Comparison of ENCODE assay signal across 8 cellular contexts in the genomic region with DNA sequence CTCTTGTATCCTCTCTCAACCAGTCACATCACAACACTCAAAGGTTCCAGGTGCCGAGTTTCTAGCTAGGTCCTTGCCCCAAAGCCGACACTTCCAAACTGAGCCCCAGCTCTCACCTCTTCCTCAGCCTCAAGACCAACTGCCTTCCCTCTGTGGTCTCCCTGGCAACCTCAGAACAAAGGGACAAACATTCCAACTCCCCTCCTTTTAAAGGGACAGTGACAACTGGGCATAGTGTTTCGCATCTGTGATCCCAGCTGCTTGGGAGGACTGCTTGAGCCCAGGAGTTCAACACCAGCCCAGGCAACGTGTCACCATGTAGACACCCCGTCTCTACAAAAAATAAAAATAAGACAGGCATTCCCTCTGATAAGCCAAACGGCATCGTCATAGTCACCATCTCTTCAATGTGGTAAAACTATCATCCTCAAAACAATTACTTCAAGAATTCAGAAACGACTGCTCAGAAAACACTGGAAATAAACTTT. TPM values are rescaled to one million over a fixed set of nuclear protein-coding genes. Genes with fewer than 3 reads are reported as not detected.
DNase-seq lines count a peak whose midpoint lies in the region; ATAC-seq, FAIRE-seq and TF ChIP-seq lines count a peak whose summit lies in the region.

No MANE protein-coding gene starts in this region.

- no TSS peak for BruUV-seq in K562 (replicated peaks; lab: Mats Ljungman, UMichigan)

- H3K4me1 ChIP-seq in Loucy (ENCODE audit: insufficient read depth, low read length, poor library complexity, severe bottlenecking): peaks cover 43% of the 10 kb centered on the region
- H3K4me1 ChIP-seq in K562 (replicated peaks in 1 of 2; ENCODE audit: control insufficient read depth in 2 of 2, insufficient read depth in 2 of 2, low read length in 2 of 2): peaks cover 12 to 26% of the 10 kb centered on the region in 2 experiments; a peak in 4 of 5 replicates
- 0 out of 2 replicates have a peak, but pooled peaks cover 3% of the 10 kb centered on the region for H3K4me1 ChIP-seq in MM.1S (ENCODE audit: low read length)
- H3K4me1 ChIP-seq in tibial nerve: peaks cover 0 to 84% (median 40%) of the 10 kb centered on the region in 4 donors

- no peak for TF ChIP-seq RAD21 in K562 (CRISPR knock-in tag; conservative IDR thresholded peaks at IDR 0.05 in 1 of 2, IDR thresholded peaks at IDR 0.05 in 1 of 2)

- H3K36me3 ChIP-seq in Loucy (ENCODE audit: insufficient read depth, low read length) (peaks cover 36% of the 10 kb centered on the region; the same call in 1 of the 2 replicates), K562 (ENCODE audit: control insufficient read depth, insufficient read depth, low read length) (peaks cover 51% of the 10 kb centered on the region), MM.1S (replicated peaks; ENCODE audit: insufficient read depth, low read length) (peaks cover 17% of the 10 kb centered on the region), tibial nerve (peaks cover 7 to 36% (median 19%) of the 10 kb centered on the region in 3 donors)

- peaks cover 12% of the 10 kb centered on the region for H3K9me1 ChIP-seq in K562 (ENCODE audit: control insufficient read depth, insufficient read depth, low read length)

- H3K4me3 Mint-ChIP-seq in CD4-positive, alpha-beta T cell: peak overlapping the region; percentile 72

- H3K9me3 ChIP-seq in CD4-positive, alpha-beta T cell (ENCODE audit: control insufficient read depth, low read length): no peaks in the 10 kb centered on the region
- no peaks in the 10 kb centered on the region for H3K9me3 ChIP-seq in Loucy (ENCODE audit: insufficient read depth, low read depth, low read length)
- H3K9me3 ChIP-seq in K562 (replicated peaks; ENCODE audit: control insufficient read depth, insufficient read depth, low read depth, low read length): no peaks in the 10 kb centered on the region
- no peaks in the 10 kb centered on the region for H3K9me3 ChIP-seq in MM.1S (replicated peaks; ENCODE audit: insufficient read depth, low read length)
- H3K9me3 ChIP-seq in tibial nerve: no peaks in the 10 kb centered on the region

- H3K4me1 Mint-ChIP-seq in CD4-positive, alpha-beta T cell (ENCODE audit: low read depth): peaks cover 88% of the 10 kb centered on the region

- H4K20me1 ChIP-seq in Loucy (ENCODE audit: insufficient read depth, low read length, poor library complexity, severe bottlenecking) (peaks cover 98% of the 10 kb centered on the region), K562 (replicated peaks; ENCODE audit: control insufficient read depth, insufficient read depth, low read length) (peaks cover 54% of the 10 kb centered on the region), MM.1S (ENCODE audit: insufficient read depth, low read length) (peaks cover 71% of the 10 kb centered on the region)

- intact Hi-C loops in CD4-positive, alpha-beta T cell (cut with DNase I, micrococcal nuclease): no loop called here
- intact Hi-C loops in K562 (cut with micrococcal nuclease): no loop called here

- peak; percentile 77 for FAIRE-seq in K562 (lab: Jason Lieb, UNC)

- TF ChIP-seq EP300 in K562 (IDR thresholded peaks at IDR 0.05; ENCODE audit: low read length) (no peak), tibial nerve (IDR thresholded peaks at IDR 0.05) (no peak)

- H3K27me3 Mint-ChIP-seq in CD4-positive, alpha-beta T cell: no peaks in the 10 kb centered on the region

- CTCF ChIA-PET in CD4-positive, alpha-beta T cell (lab: Charles Lee): interaction anchor here (1.5 to 3.0 kb wide), 3 partner anchors 7 to 89 kb away, joined by 3 to 15 read pairs (median 15); no protein-coding TSS in a partner anchor
- CTCF ChIA-PET in K562 (lab: Yijun Ruan, JAX; ENCODE audit: low intra/inter-chr PET ratio): no interaction called here

- no peak overlapping the region for H2AFZ ChIP-seq in Loucy (ENCODE audit: low read length)
- H2AFZ ChIP-seq in K562 (ENCODE audit: low read depth, low read length): no peak overlapping the region
- no peak overlapping the region for H2AFZ ChIP-seq in MM.1S (ENCODE audit: low read length)

- WGBS in K562 (ENCODE audit: insufficient coverage, low coverage, missing lambda C conversion rate): 44% methylated on average over 8 of the region's 8 CpGs
- whole genome bisulfite sequencing in tibial nerve, 2 donors: 27 to 32% methylated on average over 8 of the region's 8 CpGs

- TF ChIP-seq POLR2A in K562 (conservative IDR thresholded peaks at IDR 0.05) (no peak), tibial nerve (IDR thresholded peaks at IDR 0.05) (no peak)

- in situ Hi-C loops in K562 (cut with MboI): no loop called here

- H3K27ac ChIP-seq in CD4-positive, alpha-beta T cell (ENCODE audit: low read depth, low read length): no peak overlapping the region
- H3K27ac ChIP-seq in K562 (ENCODE audit: extremely low read depth, low read depth, low read length) (peak overlapping the region; percentile 55; the same call in 2 of the 3 replicates), MM.1S (ENCODE audit: low read length) (no peak overlapping the region), tibial nerve (peak overlapping the region in 2 of 4 donors; percentile 32 to 52)

- no peaks in the 10 kb centered on the region for H3K9me2 ChIP-seq in Loucy (replicated peaks; ENCODE audit: low read depth, low read length)
- H3K9me2 ChIP-seq in MM.1S (replicated peaks; ENCODE audit: insufficient read depth, low read length): no peaks in the 10 kb centered on the region

- H3K27ac Mint-ChIP-seq in CD4-positive, alpha-beta T cell: peak overlapping the region; percentile 80

- H3F3A ChIP-seq in Loucy (ENCODE audit: low read depth) (no peaks in the 10 kb centered on the region), MM.1S (ENCODE audit: insufficient read depth, low read length) (no peaks in the 10 kb centered on the region; the same call in 1 of the 2 replicates)

- TF ChIP-seq CTCF in CD4-positive, alpha-beta T cell (IDR thresholded peaks at IDR 0.05): no peak
- no peak for TF ChIP-seq CTCF in Loucy (conservative IDR thresholded peaks at IDR 0.05; ENCODE audit: low read length)
- TF ChIP-seq CTCF in K562 (IDR thresholded peaks at IDR 0.05 in 2 of 3, conservative IDR thresholded peaks at IDR 0.05 in 1 of 3; ENCODE audit: insufficient read depth in 2 of 3, low read depth in 1 of 3, low read length in 3 of 3): no peak
- no peak for TF ChIP-seq CTCF in MM.1S (IDR thresholded peaks at IDR 0.05; ENCODE audit: low read length)
- TF ChIP-seq CTCF in tibial nerve (IDR thresholded peaks at IDR 0.05): no peak

- no peaks in the 10 kb centered on the region for H3K9me3 Mint-ChIP-seq in CD4-positive, alpha-beta T cell

- POLR2A ChIA-PET in CD4-positive, alpha-beta T cell (lab: Charles Lee): interaction anchor here (1.3 to 2.2 kb wide), 2 partner anchors 10 to 12 kb away, joined by 3 to 6 read pairs; no protein-coding TSS in a partner anchor
- POLR2A ChIA-PET in K562 (lab: Yijun Ruan, JAX): interaction anchor here (0.6 to 6.5 kb wide), 4 partner anchors 10 to 38 kb away, joined by 3 to 45 read pairs (median 6); partner anchors contain the start of gene DIDO1

- peak; percentile 25 for ATAC-seq in CD4-positive, alpha-beta T cell (ENCODE audit: poor library complexity)
- ATAC-seq in K562 (peak; percentile 80), HG03108 (IDR thresholded peaks at IDR 0.05; ENCODE audit: unreplicated experiment) (no peak)

- H3K36me3 Mint-ChIP-seq in CD4-positive, alpha-beta T cell (ENCODE audit: low read depth): peaks cover 44% of the 10 kb centered on the region

- DNase-seq in CD4-positive, alpha-beta T cell: no peak
- peak in 3 of 4 experiments; percentile 48 to 59 (median 58) for DNase-seq in K562 (ENCODE audit: extremely low read depth in 1 of 4, low spot score in 3 of 4)
- peak; percentile 58 for DNase-seq in kidney tubule cell (ENCODE audit: low spot score)
- DNase-seq in cerebellum (ENCODE audit: low spot score): no peak
- DNase-seq in MM.1S: no peak
- no peak for DNase-seq in tibial nerve (ENCODE audit: low spot score in 2 of 2)

- H3K4me3 ChIP-seq in Loucy (ENCODE audit: low read length, poor library complexity, severe bottlenecking) (peak overlapping the region; percentile 33), K562 (no peak overlapping the region), MM.1S (ENCODE audit: low read length) (no peak overlapping the region), tibial nerve (peak overlapping the region in 1 of 4 donors; percentile 1)

- H3K27me3 ChIP-seq in CD4-positive, alpha-beta T cell (ENCODE audit: control insufficient read depth, insufficient read depth, low read length): no peaks in the 10 kb centered on the region
- H3K27me3 ChIP-seq in Loucy (ENCODE audit: insufficient read depth, low read length, poor library complexity, severe bottlenecking): no peaks in the 10 kb centered on the region
- no peaks in the 10 kb centered on the region for H3K27me3 ChIP-seq in K562 (ENCODE audit: control insufficient read depth in 2 of 2, insufficient read depth in 2 of 2, low read length in 2 of 2)
- no peaks in the 10 kb centered on the region for H3K27me3 ChIP-seq in MM.1S (replicated peaks; ENCODE audit: insufficient read depth, low read length)
- H3K27me3 ChIP-seq in tibial nerve: no peaks in the 10 kb centered on the region

- H3K9ac ChIP-seq in Loucy (ENCODE audit: low read depth, low read length, poor library complexity, severe bottlenecking) (no peak overlapping the region), K562 (ENCODE audit: insufficient read depth in 1 of 2, low read depth in 2 of 2, low read length in 2 of 2) (peak overlapping the region in 1 of 2 experiments; percentile 47; a peak in 1 of 4 replicates), MM.1S (ENCODE audit: low read length) (no peak overlapping the region)

- H3K4me2 ChIP-seq in Loucy (ENCODE audit: low read depth, low read length, poor library complexity, severe bottlenecking): peak overlapping the region; percentile 64
- no peak overlapping the region; the same call in 1 of the 2 replicates for H3K4me2 ChIP-seq in K562 (ENCODE audit: insufficient read depth, low read length)
- H3K4me2 ChIP-seq in MM.1S (ENCODE audit: low read depth, low read length): no peak overlapping the region

- peaks cover 100% of the 10 kb centered on the region for H3K79me2 ChIP-seq in Loucy (ENCODE audit: insufficient read depth, low read length)
- peaks cover 98% of the 10 kb centered on the region for H3K79me2 ChIP-seq in K562 (ENCODE audit: control insufficient read depth, insufficient read depth, low read length)
- peaks cover 100% of the 10 kb centered on the region for H3K79me2 ChIP-seq in MM.1S (ENCODE audit: low read length)

RNA-seq across cellular contexts. Expression of gene DIDO1, which starts 11.3 kb away (rescaled TPM):
- total RNA-seq in CD4-positive, alpha-beta T cell: 10 to 100 TPM; 51.9 to 54.3 TPM
- total RNA-seq in K562 (2011; cell fraction: chromatin; rRNA removed; ENCODE audit: low replicate concordance): 117 and 149 TPM in 2 replicates
- total RNA-seq in K562 (2011; cell fraction: nucleolus; rRNA removed): 70.2 and 72.0 TPM in 2 replicates
- 82.5 and 92.1 TPM in 2 replicates for total RNA-seq in K562 (2011; cell fraction: nucleoplasm; rRNA removed)
- total RNA-seq in K562 (2014; rRNA removed) (31.2 and 36.7 TPM in 2 replicates), K562 (2014; rRNA removed; fragmentation: Illumina TruSeq; extraction: Trizol) (22.2 and 23.4 TPM in 2 replicates), K562 (2015; rRNA removed; fragmentation: Illumina TruSeq; extraction: Trizol) (26.8 and 27.1 TPM in 2 replicates), K562 (2021) (38.2 and 43.6 TPM in 2 replicates), cerebellum (54.3 TPM), tibial nerve (10 to 100 TPM; 64.5 to 89.7 (median 78.9) TPM)
- polyA plus RNA-seq in K562 (2011; rRNA removed) (40.5 and 50.2 TPM in 2 replicates), K562 (2014; fragmentation: Illumina TruSeq; extraction: Trizol) (37.4 and 37.9 TPM in 2 replicates), K562 (2014; fragmentation: Nextera tagmentation; extraction: Ambion mirVana) (1 to 10 TPM; 4.4 to 4.8 TPM), K562 (2014; rRNA removed) (44.3 and 46.8 TPM in 2 replicates)
- polyA plus RNA-seq in K562 (2011; cell fraction: cytosol; rRNA removed): 31.2 and 58.5 TPM in 2 replicates
- polyA plus RNA-seq in K562 (2011; cell fraction: nucleus; rRNA removed): 256 and 286 TPM in 2 replicates
- 23.7 and 36.2 TPM in 2 replicates for polyA plus RNA-seq in K562 (2012)
- polyA minus RNA-seq in K562 (2011; rRNA and poly(A)+ RNA removed): 32.2 and 34.2 TPM in 2 replicates
- polyA minus RNA-seq in K562 (2011; cell fraction: cytosol; rRNA and poly(A)+ RNA removed): 13.9 and 15.7 TPM in 2 replicates
- polyA minus RNA-seq in K562 (2011; cell fraction: nucleus; rRNA and poly(A)+ RNA removed): 35.7 and 49.3 TPM in 2 replicates

RNA-seq across cellular contexts. Expression of gene GID8, which starts 22.9 kb away (rescaled TPM):
- 10 to 100 TPM; 39.6 to 46.1 TPM for total RNA-seq in CD4-positive, alpha-beta T cell
- 26.6 and 28.0 TPM in 2 replicates for total RNA-seq in K562 (2011; cell fraction: chromatin; rRNA removed; ENCODE audit: low replicate concordance)
- total RNA-seq in K562 (2011; cell fraction: nucleolus; rRNA removed): 15.2 and 19.5 TPM in 2 replicates
- total RNA-seq in K562 (2011; cell fraction: nucleoplasm; rRNA removed): 23.8 and 32.1 TPM in 2 replicates
- total RNA-seq in K562 (2014; rRNA removed) (22.2 and 26.0 TPM in 2 replicates), K562 (2014; rRNA removed; fragmentation: Illumina TruSeq; extraction: Trizol) (21.8 and 23.4 TPM in 2 replicates), K562 (2015; rRNA removed; fragmentation: Illumina TruSeq; extraction: Trizol) (22.4 and 23.0 TPM in 2 replicates), K562 (2021) (29.0 and 31.6 TPM in 2 replicates), cerebellum (34.3 TPM), tibial nerve (10 to 100 TPM; 23.4 to 33.4 (median 29.7) TPM)
- polyA plus RNA-seq in K562 (2011; rRNA removed) (24.6 and 26.3 TPM in 2 replicates), K562 (2014; fragmentation: Illumina TruSeq; extraction: Trizol) (22.2 TPM in 2 replicates), K562 (2014; fragmentation: Nextera tagmentation; extraction: Ambion mirVana) (10 to 100 TPM in 1 of 2 experiments, 1 to 10 TPM in 1; 7.5 to 12.9 TPM), K562 (2014; rRNA removed) (24.9 and 25.7 TPM in 2 replicates)
- polyA plus RNA-seq in K562 (2011; cell fraction: cytosol; rRNA removed): 20.8 and 25.4 TPM in 2 replicates
- polyA plus RNA-seq in K562 (2011; cell fraction: nucleus; rRNA removed): 19.8 and 21.7 TPM in 2 replicates
- 21.3 and 23.2 TPM in 2 replicates for polyA plus RNA-seq in K562 (2012)
- polyA minus RNA-seq in K562 (2011; rRNA and poly(A)+ RNA removed): 31.4 and 32.6 TPM in 2 replicates
- polyA minus RNA-seq in K562 (2011; cell fraction: cytosol; rRNA and poly(A)+ RNA removed): 15.6 and 17.0 TPM in 2 replicates
- 6.1 and 10.0 TPM in 2 replicates for polyA minus RNA-seq in K562 (2011; cell fraction: nucleus; rRNA and poly(A)+ RNA removed)

RNA-seq across cellular contexts. Expression of gene SLC17A9, which starts 37.5 kb away (rescaled TPM):
- total RNA-seq in CD4-positive, alpha-beta T cell: 1 to 10 TPM; 3.5 to 5.5 TPM
- not detected in 2 replicates for total RNA-seq in K562 (2011; cell fraction: chromatin; rRNA removed; ENCODE audit: low replicate concordance)
- 0.13 TPM in 1 of 2 replicates, not detected in the other for total RNA-seq in K562 (2011; cell fraction: nucleolus; rRNA removed)
- total RNA-seq in K562 (2011; cell fraction: nucleoplasm; rRNA removed): 0.15 TPM in 1 of 2 replicates, not detected in the other
- total RNA-seq in K562 (2014; rRNA removed) (not detected in 2 replicates), K562 (2014; rRNA removed; fragmentation: Illumina TruSeq; extraction: Trizol) (not detected in 2 replicates), K562 (2015; rRNA removed; fragmentation: Illumina TruSeq; extraction: Trizol) (not detected in 2 replicates), K562 (2021) (0.27 and 0.31 TPM in 2 replicates), cerebellum (0.36 TPM), tibial nerve (10 to 100 TPM in 1 of 4 donors, 1 to 10 TPM in 3; 3.9 to 13.5 (median 4.5) TPM)
- polyA plus RNA-seq in K562 (2011; rRNA removed) (not detected in 2 replicates), K562 (2014; fragmentation: Illumina TruSeq; extraction: Trizol) (not detected in 2 replicates), K562 (2014; fragmentation: Nextera tagmentation; extraction: Ambion mirVana) (not detected), K562 (2014; rRNA removed) (0.04 and 0.05 TPM in 2 replicates)
- 0.03 TPM in 1 of 2 replicates, not detected in the other for polyA plus RNA-seq in K562 (2011; cell fraction: cytosol; rRNA removed)
- polyA plus RNA-seq in K562 (2011; cell fraction: nucleus; rRNA removed): 0.06 and 0.10 TPM in 2 replicates
- polyA plus RNA-seq in K562 (2012): 0.03 TPM in 1 of 2 replicates, not detected in the other
- not detected in 2 replicates for polyA minus RNA-seq in K562 (2011; rRNA and poly(A)+ RNA removed)
- not detected in 2 replicates for polyA minus RNA-seq in K562 (2011; cell fraction: cytosol; rRNA and poly(A)+ RNA removed)
- polyA minus RNA-seq in K562 (2011; cell fraction: nucleus; rRNA and poly(A)+ RNA removed): not detected in 2 replicates

RNA-seq across cellular contexts. Expression of gene TCFL5, which starts 53.4 kb away (rescaled TPM):
- total RNA-seq in CD4-positive, alpha-beta T cell: 1 to 10 TPM; 5.9 to 6.3 TPM
- total RNA-seq in K562 (2011; cell fraction: chromatin; rRNA removed; ENCODE audit: low replicate concordance): 13.1 and 14.9 TPM in 2 replicates
- 7.5 and 9.5 TPM in 2 replicates for total RNA-seq in K562 (2011; cell fraction: nucleolus; rRNA removed)
- 8.6 and 8.8 TPM in 2 replicates for total RNA-seq in K562 (2011; cell fraction: nucleoplasm; rRNA removed)
- 11.1 and 11.2 TPM in 2 replicates for total RNA-seq in K562 (2014; rRNA removed)
- 7.4 and 7.9 TPM in 2 replicates for total RNA-seq in K562 (2014; rRNA removed; fragmentation: Illumina TruSeq; extraction: Trizol)
- 9.2 and 10.2 TPM in 2 replicates for total RNA-seq in K562 (2015; rRNA removed; fragmentation: Illumina TruSeq; extraction: Trizol)
- total RNA-seq in K562 (2021): 11.1 and 12.6 TPM in 2 replicates
- 8.5 and 12.2 TPM in 2 replicates for polyA plus RNA-seq in K562 (2011; rRNA removed)
- polyA plus RNA-seq in K562 (2011; cell fraction: cytosol; rRNA removed): 4.3 and 4.4 TPM in 2 replicates
- polyA plus RNA-seq in K562 (2011; cell fraction: nucleus; rRNA removed): 8.0 and 8.3 TPM in 2 replicates
- polyA plus RNA-seq in K562 (2012): 6.7 and 8.1 TPM in 2 replicates
- polyA plus RNA-seq in K562 (2014; fragmentation: Illumina TruSeq; extraction: Trizol): 5.9 and 7.9 TPM in 2 replicates
- 1 to 10 TPM in 1 of 2 experiments, under 1 TPM in 1; 1.00 to 1.1 TPM for polyA plus RNA-seq in K562 (2014; fragmentation: Nextera tagmentation; extraction: Ambion mirVana)
- 9.1 and 10.5 TPM in 2 replicates for polyA plus RNA-seq in K562 (2014; rRNA removed)
- 6.6 and 6.8 TPM in 2 replicates for polyA minus RNA-seq in K562 (2011; rRNA and poly(A)+ RNA removed)
- 3.8 and 6.5 TPM in 2 replicates for polyA minus RNA-seq in K562 (2011; cell fraction: cytosol; rRNA and poly(A)+ RNA removed)
- 1.9 and 3.9 TPM in 2 replicates for polyA minus RNA-seq in K562 (2011; cell fraction: nucleus; rRNA and poly(A)+ RNA removed)
- 9.3 TPM for total RNA-seq in cerebellum
- 10 to 100 TPM in 3 of 4 donors, 1 to 10 TPM in 1; 9.8 to 25.1 (median 16.2) TPM for total RNA-seq in tibial nerve

Comparison
In these comparisons a context has a peak if more than half of its experiments do, and no peak if none do; other contexts are left out.
1. DNase-seq: peak in K562 (3 of 4) and kidney tubule cell (single experiment); none in CD4-positive, alpha-beta T cell (0 of 10), cerebellum (single experiment), MM.1S (single experiment) and tibial nerve (0 of 2).